In genomic region chr3:133998691-133999241, GRCh38 we compare ENCODE assay signal across 17 cellular contexts. TPM values are rescaled to one million over a fixed set of nuclear protein-coding genes. Genes with fewer than 3 reads are reported as not detected.
A peak's percentile ranks its signal among the peaks of the same experiment; 100 is the strongest.
DNase-seq lines count a peak whose midpoint lies in the region; ATAC-seq, FAIRE-seq and TF ChIP-seq lines count a peak whose summit lies in the region.
"Had no signal": no experiment of that assay in that cellular context is flagged by ENCODE, and none has a peak within 500 bp of the region (broad histone marks: within the 10 kb centered on the region; RNA-seq: fewer than 3 reads in every experiment).

No MANE protein-coding gene starts in this region.

- H4K8ac ChIP-seq in trophoblast cell (ENCODE audit: low read depth, low read length): no peak overlapping the region

- CTCF ChIA-PET in activated CD8-positive, alpha-beta memory T cell treated with anti-CD3 and anti-CD28 coated beads, Interleukin-2, amount 10 ng/mL, durations not matched to agents 7 days and 5 days (lab: Charles Lee): no interaction called here

- ATAC-seq in activated CD8-positive, alpha-beta memory T cell treated with anti-CD3 and anti-CD28 coated beads, Interleukin-2, amount 10 ng/mL, durations not matched to agents 7 days and 5 days: no peak
- ATAC-seq in T-helper 17 cell (no peak), left lobe of liver (no peak), HG03025 (IDR thresholded peaks at IDR 0.05; ENCODE audit: low FRiP score, unreplicated experiment) (no peak)

- no peak overlapping the region for H2BK120ac ChIP-seq in trophoblast cell (ENCODE audit: insufficient read depth, low read length, poor library complexity)

- H3K27me3 Mint-ChIP-seq in activated CD8-positive, alpha-beta memory T cell treated with anti-CD3 and anti-CD28 coated beads, Interleukin-2, amount 10 ng/mL, durations not matched to agents 7 days and 5 days: peaks cover 18% of the 10 kb centered on the region
- H3K27me3 Mint-ChIP-seq in T-helper 17 cell: peaks cover 46% of the 10 kb centered on the region

- H2BK5ac ChIP-seq in trophoblast cell (ENCODE audit: low read depth, low read length, poor library complexity): no peak overlapping the region

- H4K12ac ChIP-seq in trophoblast cell (ENCODE audit: low read depth, low read length): no peak overlapping the region

- DNase-seq in activated CD8-positive, alpha-beta memory T cell treated with anti-CD3 and anti-CD28 coated beads, Interleukin-2, amount 10 ng/mL, durations not matched to agents 7 days and 5 days: peak; percentile 29
- DNase-seq in activated CD8-positive, alpha-beta memory T cell treated with anti-CD3 and anti-CD28 coated beads, Interleukin-2, amount 50 U/mL, for 4 hours: no peak
- no peak for DNase-seq in T-helper 17 cell
- peak; percentile 12 for DNase-seq in left lobe of liver (ENCODE audit: low spot score)
- DNase-seq in trophoblast cell: no peak
- no peak for DNase-seq in kidney glomerular epithelial cell (lab: John Stamatoyannopoulos, UW)
- DNase-seq in GM12891 (ENCODE audit: insufficient read length, low spot score): no peak
- DNase-seq: 8988T; AML-193; Caco-2; CD8-positive, alpha-beta memory T cell; GOT3; H9 had no signal

- FAIRE-seq in GM12891 (lab: Jason Lieb, UNC): no peak
- FAIRE-seq: GM18507 had no signal

- no peak for TF ChIP-seq POLR2A in GM12891 (IDR thresholded peaks at IDR 0.05; ENCODE audit: low read depth, low read length)

- H3K9me3 ChIP-seq in T-helper 17 cell (ENCODE audit: control insufficient read depth, low read length, poor library complexity, severe bottlenecking): no peaks in the 10 kb centered on the region
- H3K9me3 ChIP-seq in trophoblast cell (ENCODE audit: insufficient read depth, low read depth, low read length): no peaks in the 10 kb centered on the region
- H3K9me3 ChIP-seq: BLaER1, Caco-2 had no signal

- peak overlapping the region; percentile 31 for H4K91ac ChIP-seq in trophoblast cell (ENCODE audit: low read depth, low read length)

- H2AFZ ChIP-seq in trophoblast cell (ENCODE audit: insufficient read depth, low read length, poor library complexity): no peak overlapping the region

- H3K4me3 Mint-ChIP-seq in activated CD8-positive, alpha-beta memory T cell treated with anti-CD3 and anti-CD28 coated beads, Interleukin-2, amount 10 ng/mL, durations not matched to agents 7 days and 5 days: no peak overlapping the region
- peak overlapping the region; percentile 31 for H3K4me3 Mint-ChIP-seq in T-helper 17 cell
- H3K4me3 Mint-ChIP-seq: CD8-positive, alpha-beta memory T cell; H9 had no signal

- peaks cover 30 to 45% of the 10 kb centered on the region in 2 experiments for H3K36me3 ChIP-seq in trophoblast cell (ENCODE audit: control insufficient read depth in 1 of 2, insufficient read depth in 2 of 2, low read length in 2 of 2)
- H3K36me3 ChIP-seq: BLaER1 had no signal

- WGBS in trophoblast cell (ENCODE audit: extremely low coverage, insufficient coverage, insufficient read length): no CpG with 5 or more reads among the region's 9 CpGs

- H3K4me3 ChIP-seq in trophoblast cell (ENCODE audit: low read depth, low read length): no peak overlapping the region
- H3K4me3 ChIP-seq: BLaER1 had no signal

- peaks cover 5% of the 10 kb centered on the region for H3K79me2 ChIP-seq in trophoblast cell (ENCODE audit: control insufficient read depth, insufficient read depth, low read length, poor library complexity)

- H3K9me3 Mint-ChIP-seq in activated CD8-positive, alpha-beta memory T cell treated with anti-CD3 and anti-CD28 coated beads, Interleukin-2, amount 10 ng/mL, durations not matched to agents 7 days and 5 days (ENCODE audit: low read depth): no peaks in the 10 kb centered on the region
- H3K9me3 Mint-ChIP-seq: CD8-positive, alpha-beta memory T cell had no signal

- no peak overlapping the region for H2AK5ac ChIP-seq in trophoblast cell (ENCODE audit: low read length)

- H3K27ac Mint-ChIP-seq in activated CD8-positive, alpha-beta memory T cell treated with anti-CD3 and anti-CD28 coated beads, Interleukin-2, amount 10 ng/mL, durations not matched to agents 7 days and 5 days: no peak overlapping the region
- H3K27ac Mint-ChIP-seq in T-helper 17 cell: no peak overlapping the region
- H3K27ac Mint-ChIP-seq: CD8-positive, alpha-beta memory T cell had no signal

- H3K27ac ChIP-seq in trophoblast cell (ENCODE audit: low read depth, low read length): no peak overlapping the region
- H3K27ac ChIP-seq: BLaER1 had no signal

- no peak overlapping the region for H3K23ac ChIP-seq in trophoblast cell (ENCODE audit: low read length)

- peak overlapping the region; percentile 45 for H3K18ac ChIP-seq in trophoblast cell (ENCODE audit: low read length)

- H3K4ac ChIP-seq in trophoblast cell (ENCODE audit: low read depth, low read length): peak overlapping the region; percentile 11

- no peaks in the 10 kb centered on the region for H3K27me3 ChIP-seq in trophoblast cell (ENCODE audit: insufficient read depth, low read length)
- H3K27me3 ChIP-seq: BLaER1 had no signal

- peaks cover 42 to 71% of the 10 kb centered on the region in 2 experiments for H3K4me1 ChIP-seq in trophoblast cell (ENCODE audit: control insufficient read depth in 1 of 2, insufficient read depth in 2 of 2, low read length in 2 of 2)

- H3K4me2 ChIP-seq in trophoblast cell (ENCODE audit: low read length): no peak overlapping the region
- H3K4me2 ChIP-seq: BLaER1 had no signal

- H3K9ac ChIP-seq in trophoblast cell (ENCODE audit: low read length): no peak overlapping the region
- H3K9ac ChIP-seq: BLaER1 had no signal

- no peak overlapping the region for H2BK12ac ChIP-seq in trophoblast cell (ENCODE audit: low read length)

- H3K79me1 ChIP-seq in trophoblast cell (ENCODE audit: low read length): peaks cover 19% of the 10 kb centered on the region

- H3K36me3 Mint-ChIP-seq in activated CD8-positive, alpha-beta memory T cell treated with anti-CD3 and anti-CD28 coated beads, Interleukin-2, amount 10 ng/mL, durations not matched to agents 7 days and 5 days: no peaks in the 10 kb centered on the region
- no peaks in the 10 kb centered on the region for H3K36me3 Mint-ChIP-seq in T-helper 17 cell (ENCODE audit: low read depth)
- H3K36me3 Mint-ChIP-seq: CD8-positive, alpha-beta memory T cell had no signal

- peak overlapping the region; percentile 9 for H3K14ac ChIP-seq in trophoblast cell (ENCODE audit: low read length)

- no peaks in the 10 kb centered on the region for H3K4me1 Mint-ChIP-seq in activated CD8-positive, alpha-beta memory T cell treated with anti-CD3 and anti-CD28 coated beads, Interleukin-2, amount 10 ng/mL, durations not matched to agents 7 days and 5 days
- peaks cover 4% of the 10 kb centered on the region for H3K4me1 Mint-ChIP-seq in T-helper 17 cell
- H3K4me1 Mint-ChIP-seq: CD8-positive, alpha-beta memory T cell had no signal

TF ChIP-seq in GM12891, 5 proteins besides CTCF, POLR2A, EP300 and RAD21:
- no peak for TF ChIP-seq TAF1 (IDR thresholded peaks at IDR 0.05; ENCODE audit: low read depth, low read length)
- no peak for TF ChIP-seq PAX5 (IDR thresholded peaks at IDR 0.05; ENCODE audit: insufficient read depth, low read length, severe bottlenecking)
- no peak for TF ChIP-seq SPI1 (IDR thresholded peaks at IDR 0.05; ENCODE audit: low read depth, low read length)
- no peak for TF ChIP-seq POU2F2 (IDR thresholded peaks at IDR 0.05; ENCODE audit: low read depth, low read length)
- TF ChIP-seq POLR2AphosphoS5 (IDR thresholded peaks at IDR 0.05; ENCODE audit: low read depth, low read length): no peak

RNA-seq across cellular contexts. Expression of gene SLCO2A1, which starts 31.0 kb away (rescaled TPM):
- not detected for total RNA-seq in activated CD8-positive, alpha-beta memory T cell treated with anti-CD3 and anti-CD28 coated beads, Interleukin-2, amount 10 ng/mL, durations not matched to agents 7 days and 5 days
- under 1 TPM in 1 of 2 donors, not detected in 1; 0.16 TPM for total RNA-seq in T-helper 17 cell
- total RNA-seq in left lobe of liver: 7.4 TPM
- polyA plus RNA-seq in trophoblast cell (2013): 416 and 421 TPM in 2 replicates
- not detected for polyA plus RNA-seq in GM12891 (2012; ENCODE audit: low read depth, missing spikeins)
- total RNA-seq: CD8-positive, alpha-beta memory T cell; HT-29 had no signal
- polyA plus RNA-seq: CD8-positive, alpha-beta memory T cell had no signal

Comparison
In these comparisons a context has a peak if more than half of its experiments do, and no peak if none do; other contexts are left out.
1. DNase-seq: peak in activated CD8-positive, alpha-beta memory T cell treated with anti-CD3 and anti-CD28 coated beads, Interleukin-2, amount 10 ng/mL, durations not matched to agents 7 days and 5 days (single experiment) and left lobe of liver (single experiment); none in activated CD8-positive, alpha-beta memory T cell treated with anti-CD3 and anti-CD28 coated beads, Interleukin-2, amount 50 U/mL, for 4 hours (single experiment), T-helper 17 cell (0 of 3), trophoblast cell (0 of 2), kidney glomerular epithelial cell (single experiment) and GM12891 (single experiment).